In the genomic region with DNA sequence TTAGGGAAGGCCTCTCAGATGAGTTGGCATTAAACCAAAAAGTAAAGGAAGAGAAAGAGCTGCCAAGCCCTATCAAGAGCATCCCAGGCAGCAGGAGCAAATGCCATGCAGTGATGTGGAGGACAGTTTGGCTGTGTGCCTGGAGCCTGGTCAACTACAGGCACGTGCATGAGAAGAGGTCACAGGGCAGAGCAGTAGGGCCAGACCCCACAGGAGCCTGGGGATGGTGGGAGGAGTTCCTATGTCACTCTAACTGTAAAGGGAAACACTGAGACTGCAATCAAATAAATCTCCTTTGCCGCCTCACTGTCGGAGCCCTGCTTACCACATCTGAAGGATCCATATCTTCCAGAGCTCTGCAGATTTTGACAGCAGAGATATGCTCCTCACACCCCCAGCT, we compare ENCODE assay signal across 17 cellular contexts.
DNase-seq lines count a peak whose midpoint lies in the region; ATAC-seq, FAIRE-seq and TF ChIP-seq lines count a peak whose summit lies in the region.
"Had no signal": no experiment of that assay in that cellular context is flagged by ENCODE, and none has a peak within 500 bp of the region (broad histone marks: within the 10 kb centered on the region; RNA-seq: fewer than 3 reads in every experiment).

No MANE protein-coding gene starts in this region.

- DNase-seq in NCI-H1092 (lab: John Stamatoyannopoulos, UW) (peak; percentile 13), NCI-H1092 treated with DMSO at 0.1 percent for 48 hours (lab: John Stamatoyannopoulos, UW) (no peak), NCI-H69 (lab: John Stamatoyannopoulos, UW) (peak; percentile 72), fibroblast of the aortic adventitia (ENCODE audit: low read depth) (peak; percentile 14), sciatic nerve (ENCODE audit: low spot score) (no peak), frontal cortex (ENCODE audit: low spot score in 2 of 2) (no peak), DMS53 (lab: John Stamatoyannopoulos, UW) (no peak)
- DNase-seq: 8988T; activated CD4-positive, alpha-beta T cell treated with anti-CD3 and anti-CD28 coated beads, Interleukin-2, amount 50 U/mL, for 48 hours; mammary epithelial cell; SHP77; sigmoid colon; stimulated activated naive CD4-positive, alpha-beta T cell; T-helper 9 cell had no signal

- no peak overlapping the region for H3K4me3 ChIP-seq in fibroblast of the aortic adventitia (ENCODE audit: low read depth, low read length)
- H3K4me3 ChIP-seq: sigmoid colon had no signal

- TF ChIP-seq CTCF in fibroblast of the aortic adventitia (IDR thresholded peaks at IDR 0.05; ENCODE audit: insufficient read depth, low read length) = no peak

- no peak for FAIRE-seq in frontal cortex (lab: Jason Lieb, UNC)
- FAIRE-seq: urothelium cell line had no signal

- intact Hi-C loops in sciatic nerve (cut with DNase I) = no loop called here

- ATAC-seq in sciatic nerve = peak; percentile 68
- no peak for ATAC-seq in HG02642 (IDR thresholded peaks at IDR 0.05; ENCODE audit: poor library complexity, unreplicated experiment)
- ATAC-seq: esophagus mucosa had no signal

Comparison
In these comparisons a context has a peak if more than half of its experiments do, and no peak if none do; other contexts are left out.
1. DNase-seq: peak in NCI-H1092 (single experiment), NCI-H69 (single experiment) and fibroblast of the aortic adventitia (single experiment); none in NCI-H1092 treated with DMSO at 0.1 percent for 48 hours (single experiment), sciatic nerve (single experiment), frontal cortex (0 of 2) and DMS53 (single experiment).